Comparison of ENCODE assay signal across 7 cellular contexts in genomic region chr12:64672925-64673409, GRCh38.
DNase-seq lines count a peak whose midpoint lies in the region; ATAC-seq and TF ChIP-seq lines count a peak whose summit lies in the region.

No MANE protein-coding gene starts in this region.

- no peaks in the 10 kb centered on the region for H3K36me3 ChIP-seq in left lung
- no peaks in the 10 kb centered on the region for H3K36me3 ChIP-seq in WERI-Rb-1

- DNase-seq in HT-29 (ENCODE audit: low spot score) (peak; percentile 97), NCI-H345 treated with DMSO at 0.1 percent for 48 hours (lab: John Stamatoyannopoulos, UW; ENCODE audit: unreplicated experiment) (peak; percentile 76), left lung (peak in 1 of 2 donors; percentile 45), WERI-Rb-1 (no peak), NK-92 (lab: John Stamatoyannopoulos, UW; ENCODE audit: unreplicated experiment) (no peak)
- DNase-seq in activated naive CD4-positive, alpha-beta T cell treated with anti-CD3 and anti-CD28 coated beads, Interleukin-2, amount 50 U/mL, for 72 hours (ENCODE audit: low spot score in 2 of 2) = no peak

- H3K4me3 ChIP-seq in left lung (no peak overlapping the region), WERI-Rb-1 (ENCODE audit: low read depth, low read length) (no peak overlapping the region)

- peak overlapping the region; percentile 83 to 95 for H3K27ac Mint-ChIP-seq in activated naive CD4-positive, alpha-beta T cell treated with anti-CD3 and anti-CD28 coated beads, Interleukin-2, amount 50 U/mL, for 72 hours

- peak in 1 of 2 donors; percentile 13 for ATAC-seq in activated naive CD4-positive, alpha-beta T cell treated with anti-CD3 and anti-CD28 coated beads, Interleukin-2, amount 50 U/mL, for 72 hours
- no peak for ATAC-seq in left lung
- ATAC-seq in GM18909 (IDR thresholded peaks at IDR 0.05; ENCODE audit: poor library complexity, unreplicated experiment) = no peak

- H3K36me3 Mint-ChIP-seq in activated naive CD4-positive, alpha-beta T cell treated with anti-CD3 and anti-CD28 coated beads, Interleukin-2, amount 50 U/mL, for 72 hours = no peaks in the 10 kb centered on the region

- TF ChIP-seq CTCF in left lung (IDR thresholded peaks at IDR 0.05) = no peak
- no peak for TF ChIP-seq CTCF in WERI-Rb-1 (IDR thresholded peaks at IDR 0.05; ENCODE audit: low read depth, low read length)

- peaks cover 59 to 100% of the 10 kb centered on the region in 2 donors for H3K4me1 ChIP-seq in left lung

- H3K27ac ChIP-seq in left lung = peak overlapping the region; percentile 37 to 81
- H3K27ac ChIP-seq in WERI-Rb-1 = no peak overlapping the region

- H3K9me3 Mint-ChIP-seq in activated naive CD4-positive, alpha-beta T cell treated with anti-CD3 and anti-CD28 coated beads, Interleukin-2, amount 50 U/mL, for 72 hours = no peaks in the 10 kb centered on the region

- no peaks in the 10 kb centered on the region for H3K27me3 ChIP-seq in left lung
- no peaks in the 10 kb centered on the region for H3K27me3 ChIP-seq in WERI-Rb-1 (ENCODE audit: insufficient read depth, low read depth, severe bottlenecking)

- no peaks in the 10 kb centered on the region for H3K9me3 ChIP-seq in left lung
- no peaks in the 10 kb centered on the region for H3K9me3 ChIP-seq in WERI-Rb-1 (ENCODE audit: severe bottlenecking)

- intact Hi-C loops in left lung (cut with DNase I) = no loop called here

Comparison
In these comparisons a context has a peak if more than half of its experiments do, and no peak if none do; other contexts are left out.
1. DNase-seq: peak in HT-29 (single experiment) and NCI-H345 treated with DMSO at 0.1 percent for 48 hours (single experiment); none in activated naive CD4-positive, alpha-beta T cell treated with anti-CD3 and anti-CD28 coated beads, Interleukin-2, amount 50 U/mL, for 72 hours (0 of 2), WERI-Rb-1 (single experiment) and NK-92 (single experiment).